9 cellular contexts compared by ENCODE assay signal in the genomic region with DNA sequence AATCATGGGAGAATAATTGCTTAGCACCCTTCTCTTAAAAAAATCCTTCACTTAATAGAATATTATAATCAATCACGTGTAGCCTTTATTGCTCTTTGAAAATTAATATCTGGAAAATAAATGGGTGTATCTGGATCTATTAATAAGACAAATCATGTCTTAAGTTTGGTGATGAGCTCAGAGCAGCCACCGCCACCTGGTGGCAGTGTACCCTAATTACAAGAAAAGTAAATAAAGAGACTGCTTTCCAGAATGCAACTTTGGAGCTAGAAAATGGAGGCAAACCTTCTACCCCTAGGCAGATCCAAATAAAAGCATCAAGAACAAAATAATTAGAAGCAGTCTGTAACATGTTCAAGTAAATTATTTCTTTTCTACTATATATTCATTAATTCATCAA. TPM values are rescaled to one million over a fixed set of nuclear protein-coding genes. Genes with fewer than 3 reads are reported as not detected.
DNase-seq lines count a peak whose midpoint lies in the region; ATAC-seq and TF ChIP-seq lines count a peak whose summit lies in the region.
"Had no signal": no experiment of that assay in that cellular context is flagged by ENCODE, and none has a peak within 500 bp of the region (broad histone marks: within the 10 kb centered on the region; RNA-seq: fewer than 3 reads in every experiment).

No MANE protein-coding gene starts in this region.

- DNase-seq in colonic mucosa (no peak), osteoblast (ENCODE audit: insufficient read length, low spot score, missing footprints) (no peak), hepatic stellate cell (ENCODE audit: low spot score) (no peak), NCI-H2107 (lab: John Stamatoyannopoulos, UW) (no peak)

- no peak overlapping the region for H3K9ac ChIP-seq in colonic mucosa (ENCODE audit: low read depth in 2 of 2, low read length in 2 of 2)

- no peaks in the 10 kb centered on the region for H3F3A ChIP-seq in DOHH2 (ENCODE audit: control insufficient read depth, insufficient read depth)

- H3K79me2 ChIP-seq in DOHH2 (ENCODE audit: control insufficient read depth, low read length) = no peaks in the 10 kb centered on the region
- no peaks in the 10 kb centered on the region for H3K79me2 ChIP-seq in osteoblast (ENCODE audit: insufficient read depth, low read length)

- H3K4me2 ChIP-seq in DOHH2 (ENCODE audit: low read length) (no peak overlapping the region), osteoblast (ENCODE audit: insufficient read depth, low read length) (no peak overlapping the region)

- H3K9me3 ChIP-seq in DOHH2 (ENCODE audit: control insufficient read depth, insufficient read depth, low read length) (no peaks in the 10 kb centered on the region), colonic mucosa (no peaks in the 10 kb centered on the region), osteoblast (ENCODE audit: low read depth, low read length) (no peaks in the 10 kb centered on the region)

- no peak overlapping the region for H2AFZ ChIP-seq in osteoblast (ENCODE audit: low read length)

- no peaks in the 10 kb centered on the region for H3K9me2 ChIP-seq in DOHH2 (replicated peaks; ENCODE audit: control insufficient read depth, low read length)

- peak; percentile 59 for TF ChIP-seq CTCF in DOHH2 (IDR thresholded peaks at IDR 0.05; ENCODE audit: low read depth, low read length, poor library complexity, severe bottlenecking)
- TF ChIP-seq CTCF in LNCAP (IDR thresholded peaks at IDR 0.05) = peak; percentile 50; the same call in 1 of the 2 replicates
- TF ChIP-seq CTCF in colonic mucosa (IDR thresholded peaks at IDR 0.05) = peak; percentile 19
- TF ChIP-seq CTCF in osteoblast (IDR thresholded peaks at IDR 0.05; ENCODE audit: extremely low read depth, low read depth, low read length) = peak; percentile 17

- H3K27me3 ChIP-seq in DOHH2 (ENCODE audit: control insufficient read depth, low read length) (no peaks in the 10 kb centered on the region), colonic mucosa (no peaks in the 10 kb centered on the region), osteoblast (ENCODE audit: insufficient read depth, low read length) (peaks cover 3% of the 10 kb centered on the region)

- H3K4me3 ChIP-seq in DOHH2 (ENCODE audit: low read length) = no peak overlapping the region
- no peak overlapping the region for H3K4me3 ChIP-seq in colonic mucosa
- H3K4me3 ChIP-seq in osteoblast (ENCODE audit: insufficient read depth, low read length) = no peak overlapping the region
- H3K4me3 ChIP-seq: skin epidermis had no signal

- H3K4me1 ChIP-seq in DOHH2 (ENCODE audit: control insufficient read depth, low read length) (no peaks in the 10 kb centered on the region), colonic mucosa (no peaks in the 10 kb centered on the region), osteoblast (ENCODE audit: insufficient read depth, low read length) (peaks cover 3% of the 10 kb centered on the region)

- no peaks in the 10 kb centered on the region for H3K36me3 ChIP-seq in DOHH2 (ENCODE audit: control insufficient read depth, low read length)
- no peaks in the 10 kb centered on the region for H3K36me3 ChIP-seq in colonic mucosa
- H3K36me3 ChIP-seq in osteoblast (ENCODE audit: insufficient read depth, low read length) = no peaks in the 10 kb centered on the region

- intact Hi-C loops in colonic mucosa (cut with DNase I) = no loop called here

- no peak for ATAC-seq in activated CD4-positive, CD25-positive, alpha-beta regulatory T cell treated with anti-CD3 and anti-CD28 coated beads, Interleukin-2, amount 50 U/mL, for 24 hours
- ATAC-seq in HG02642 (IDR thresholded peaks at IDR 0.05; ENCODE audit: poor library complexity, unreplicated experiment) = no peak

- no peak overlapping the region for H3K27ac ChIP-seq in DOHH2 (ENCODE audit: low read depth, low read length)
- H3K27ac ChIP-seq in colonic mucosa = no peak overlapping the region
- no peak overlapping the region for H3K27ac ChIP-seq in osteoblast (ENCODE audit: low read depth, low read length)
- H3K27ac ChIP-seq: skin epidermis had no signal

- no peaks in the 10 kb centered on the region for H4K20me1 ChIP-seq in DOHH2 (ENCODE audit: control insufficient read depth, insufficient read depth, low read depth, low read length)
- H4K20me1 ChIP-seq in osteoblast (ENCODE audit: insufficient read depth, low read length) = no peaks in the 10 kb centered on the region

RNA-seq across cellular contexts. Expression of a gene that starts 43.5 kb away (rescaled TPM):
- total RNA-seq in colonic mucosa (under 1 TPM; 0.40 to 0.74 TPM), osteoblast (0.36 and 1.5 TPM in 2 replicates)
